23 cellular contexts compared by ENCODE assay signal in the genomic region with DNA sequence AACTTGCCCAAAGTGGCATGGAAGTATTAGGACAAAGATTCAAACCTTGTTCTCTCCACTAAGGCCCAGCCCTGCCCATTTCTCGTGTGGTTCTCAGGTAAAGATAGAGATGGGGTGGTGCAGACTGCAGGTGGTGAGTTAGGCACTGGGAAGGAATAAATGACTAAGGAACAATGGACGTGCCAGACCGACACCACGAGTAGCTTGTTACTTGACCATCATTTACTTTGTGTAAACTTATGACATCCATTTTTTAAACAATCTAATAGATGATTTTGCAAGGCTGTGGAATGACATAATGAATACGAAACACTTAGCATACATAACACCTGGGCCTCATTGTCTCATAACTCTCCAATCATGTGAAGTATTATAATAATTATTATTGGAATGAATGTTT.
"Had no signal": no experiment of that assay in that cellular context is flagged by ENCODE, and none has a peak within 500 bp of the region (broad histone marks: within the 10 kb centered on the region; RNA-seq: fewer than 3 reads in every experiment).

No MANE protein-coding gene starts in this region.

- H3K4me3 ChIP-seq: lung, prostate gland, right lobe of liver, skin epidermis, thyroid gland, upper lobe of left lung, uterus had no signal

- H3K36me3 ChIP-seq: prostate gland, right lobe of liver, thyroid gland, upper lobe of left lung, uterus had no signal

- DNase-seq: cortex of kidney; effector memory CD4-positive, alpha-beta T cell; foreskin fibroblast; immature natural killer cell; left cardiac atrium; left ventricle myocardium superior; mesenchymal stem cell; naive B cell; retina; right lobe of liver; stimulated activated CD4-positive, alpha-beta T cell treated with anti-CD3 and anti-CD28 coated beads, Interleukin-2, amount 100 ng/mL, for 24 hours; stimulated activated CD4-positive, alpha-beta T cell treated with anti-CD3 and anti-CD28 coated beads, Interleukin-4, amount 100 ng/mL, for 4 hours; stimulated activated naive B cell treated with anti-CD40 and anti-IgM and Interleukin-4, amounts not matched to agents 10 μg/mL and 1 μg/mL and 100 μg/mL, for 72 hours; stimulated activated naive CD8-positive, alpha-beta T cell treated with anti-CD3 and anti-CD28 coated beads, Interleukin-15, amount 100 ng/mL, for 72 hours; thyroid gland; upper lobe of left lung; uterus had no signal

- H3K27ac ChIP-seq: parathyroid adenoma, prostate gland, right lobe of liver, thyroid gland, uterus had no signal

- H3K9me3 ChIP-seq: prostate gland, right lobe of liver, thyroid gland, upper lobe of left lung, uterus had no signal

- H3K27me3 ChIP-seq: right lobe of liver, thyroid gland, upper lobe of left lung, uterus had no signal

- FAIRE-seq: endometrium, keratinocyte had no signal

- H3K9ac ChIP-seq: parathyroid adenoma had no signal

- ATAC-seq: right lobe of liver; stimulated activated naive CD8-positive, alpha-beta T cell treated with anti-CD3 and anti-CD28 coated beads, Interleukin-15, amount 100 ng/mL, for 72 hours had no signal

- H3K4me1 ChIP-seq: parathyroid adenoma, prostate gland, thyroid gland had no signal
